ENCODE assay signal across 8 cellular contexts in genomic region chr1:52602328-52603300, GRCh38. TPM values are rescaled to one million over a fixed set of nuclear protein-coding genes. Genes with fewer than 3 reads are reported as not detected.
DNase-seq lines count a peak whose midpoint lies in the region; ATAC-seq and TF ChIP-seq lines count a peak whose summit lies in the region.

Gene GPX7, plus strand, starts transcription at chr1:52602371. Its CDS starts 39 bp downstream, at chr1:52602410.

- peak in 1 of 2 donors; percentile 39 for TF ChIP-seq POLR2A in uterus (IDR thresholded peaks at IDR 0.05)

- intact Hi-C loops in ascending aorta (cut with DNase I) (loop anchor here (1.0 kb wide), 1 partner anchor 49 kb away; the partner anchor contains the start of gene TUT4), uterus (cut with DNase I; ENCODE audit: low total_unique reads) (no loop called here)

- no peaks in the 10 kb centered on the region for H3K27me3 ChIP-seq in ascending aorta
- H3K27me3 ChIP-seq in uterus, result no peaks in the 10 kb centered on the region

- no peak for ATAC-seq in HG03108 (IDR thresholded peaks at IDR 0.05; ENCODE audit: unreplicated experiment)

- DNase-seq in NCI-H345 (lab: John Stamatoyannopoulos, UW) (peak; percentile 42), NCI-H345 treated with DMSO at 0.1 percent for 48 hours (lab: John Stamatoyannopoulos, UW; ENCODE audit: unreplicated experiment) (no peak), T-helper 1 cell (peak; percentile 35 to 71 (median 49)), ascending aorta (ENCODE audit: low spot score in 2 of 2) (peak in 1 of 2 donors; percentile 71), hypothalamus (lab: John Stamatoyannopoulos, UW) (peak in 38 of 51 donors; percentile 9 to 68 (median 37)), retinal pigment epithelial cell (ENCODE audit: low read depth) (no peak), uterus (peak; percentile 35 to 41)

- H3K27ac ChIP-seq in ascending aorta (peak within 1 kb of the TSS; percentile 74 to 87), uterus (peak within 1 kb of the TSS; percentile 80 to 83)

- TF ChIP-seq CTCF in ascending aorta (IDR thresholded peaks at IDR 0.05) (no peak), retinal pigment epithelial cell (conservative IDR thresholded peaks at IDR 0.05; ENCODE audit: low read depth, low read length) (no peak), uterus (IDR thresholded peaks at IDR 0.05) (no peak)

- H3K4me1 ChIP-seq in ascending aorta (peaks cover 0 to 16% of the 10 kb centered on the region in 2 donors), uterus (peaks cover 0 to 8% of the 10 kb centered on the region in 2 donors)

- H3K4me3 ChIP-seq in ascending aorta, result peak within 1 kb of the TSS; percentile 81 to 82
- peak within 1 kb of the TSS; percentile 52 for H3K4me3 ChIP-seq in retinal pigment epithelial cell (ENCODE audit: low read length)
- H3K4me3 ChIP-seq in uterus, result peak within 1 kb of the TSS; percentile 35 to 56

- peaks cover 8 to 9% of the 10 kb centered on the region in 2 donors for H3K36me3 ChIP-seq in ascending aorta
- H3K36me3 ChIP-seq in uterus, result no peaks in the 10 kb centered on the region

- H3K9me3 ChIP-seq in ascending aorta, result no peaks in the 10 kb centered on the region
- H3K9me3 ChIP-seq in uterus, result no peaks in the 10 kb centered on the region

RNA-seq across cellular contexts. Expression of gene GPX7, which starts in this region (rescaled TPM):
- 6.3 TPM for total RNA-seq in ascending aorta
- total RNA-seq in uterus, result 100 to 1,000 TPM in 1 of 4 donors, 10 to 100 TPM in 1, 1 to 10 TPM in 2; 1.8 to 125 (median 9.6) TPM

Comparison
In these comparisons a context has a peak if more than half of its experiments do, and no peak if none do; other contexts are left out.
1. DNase-seq: peak in NCI-H345 (single experiment), T-helper 1 cell (5 of 5), hypothalamus (38 of 51) and uterus (2 of 2); none in NCI-H345 treated with DMSO at 0.1 percent for 48 hours (single experiment) and retinal pigment epithelial cell (single experiment).
2. Peak in every context shown above with its lines, with median percentiles within 50 percentile points of each other: H3K4me3 ChIP-seq.